In genomic region chr9:20339611-20340010, GRCh38 we compare ENCODE assay signal across 32 cellular contexts.
"Had no signal": no experiment of that assay in that cellular context is flagged by ENCODE, and none has a peak within 500 bp of the region (broad histone marks: within the 10 kb centered on the region; RNA-seq: fewer than 3 reads in every experiment).

No MANE protein-coding gene starts in this region.

- H3K4me3 ChIP-seq: body of pancreas, cardiac muscle cell, coronary artery, left ventricle myocardium inferior, lung, mucosa of descending colon, ovary, skin epidermis, upper lobe of left lung, vagina had no signal

- H3K27me3 ChIP-seq: body of pancreas, cardiac muscle cell, ovary, upper lobe of left lung, vagina had no signal

- DNase-seq: activated CD4-positive, alpha-beta memory T cell treated with anti-CD3 and anti-CD28 coated beads for 36 hours; activated CD4-positive, alpha-beta T cell treated with anti-CD3 and anti-CD28 coated beads, Interleukin-2, amount 10 ng/mL, durations not matched to agents 24 days and 14 days; activated CD4-positive, CD25-positive, alpha-beta regulatory T cell treated with anti-CD3 and anti-CD28 coated beads, Interleukin-2, amount 50 U/mL, for 72 hours; activated CD8-positive, alpha-beta memory T cell treated with anti-CD3 and anti-CD28 coated beads, Interleukin-2, amount 50 U/mL, for 4 hours; activated gamma-delta T cell; activated naive CD4-positive, alpha-beta T cell treated with anti-CD3 and anti-CD28 coated beads, Interleukin-2, amount 50 U/mL, for 16 hours; activated T-cell treated with anti-CD3 and anti-CD28 coated beads, Interleukin-2, amount 50 U/mL, for 1 hour; anterior cingulate cortex; body of pancreas; dorsolateral prefrontal cortex; effector memory CD4-positive, alpha-beta T cell; erythroblast; kidney glomerular epithelial cell; left ventricle myocardium inferior; mucosa of descending colon; ovary; stimulated activated CD4-positive, alpha-beta T cell treated with anti-CD3 and anti-CD28 coated beads, Interleukin-12 subunit alpha, Interleukin-12 subunit beta, amount 100 ng/mL, for 4 hours; stimulated activated CD4-positive, alpha-beta T cell treated with anti-CD3 and anti-CD28 coated beads, Interleukin-4, amount 100 ng/mL, for 24 hours; T-helper 17 cell; T1000; upper lobe of left lung had no signal

- H3K27ac Mint-ChIP-seq: activated CD4-positive, alpha-beta memory T cell treated with anti-CD3 and anti-CD28 coated beads for 36 hours; activated CD4-positive, alpha-beta T cell treated with anti-CD3 and anti-CD28 coated beads, Interleukin-2, amount 10 ng/mL, durations not matched to agents 24 days and 14 days; activated T-helper 1 cell treated with anti-CD3 and anti-CD28 coated beads, Interleukin-12 subunit alpha, Interleukin-12 subunit beta, Interleukin-2, Interleukin-4 antibody, amounts not matched to agents 30 ng/mL and 10 ng/mL and 1 ng/mL, durations not matched to agents 14 hours and 24 hours and 36 hours; progenitor cell of endocrine pancreas; stimulated activated effector memory CD8-positive, alpha-beta T cell treated with anti-CD3 and anti-CD28 coated beads, Interleukin-12 subunit alpha, Interleukin-12 subunit beta, amount 100 ng/mL, for 72 hours; stimulated activated naive CD8-positive, alpha-beta T cell treated with anti-CD3 and anti-CD28 coated beads, Interleukin-15, Interleukin-2, amounts not matched to agents 100 ng/mL and 50 ng/mL, for 24 hours had no signal

- H3K9me3 ChIP-seq: body of pancreas, left ventricle myocardium inferior, mucosa of descending colon, neutrophil, ovary, upper lobe of left lung, vagina had no signal

- H3K36me3 ChIP-seq: cardiac muscle cell, left ventricle myocardium inferior, neutrophil, ovary, upper lobe of left lung, vagina had no signal

- H3K27ac ChIP-seq: body of pancreas, cardiac muscle cell, coronary artery, dorsolateral prefrontal cortex, left ventricle myocardium inferior, neutrophil, ovary, upper lobe of left lung, vagina had no signal

- H3K9me3 Mint-ChIP-seq: activated CD4-positive, alpha-beta T cell treated with anti-CD3 and anti-CD28 coated beads, Interleukin-2, amount 10 ng/mL, durations not matched to agents 24 days and 14 days; nephron; stimulated activated effector memory CD8-positive, alpha-beta T cell treated with anti-CD3 and anti-CD28 coated beads, Interleukin-12 subunit alpha, Interleukin-12 subunit beta, amount 100 ng/mL, for 72 hours; stimulated activated naive CD8-positive, alpha-beta T cell treated with anti-CD3 and anti-CD28 coated beads, Interleukin-15, Interleukin-2, amounts not matched to agents 100 ng/mL and 50 ng/mL, for 24 hours had no signal

- H3K4me1 ChIP-seq: body of pancreas, left ventricle myocardium inferior, vagina had no signal

- H3K36me3 Mint-ChIP-seq: activated CD4-positive, alpha-beta memory T cell treated with anti-CD3 and anti-CD28 coated beads for 36 hours; stimulated activated effector memory CD8-positive, alpha-beta T cell treated with anti-CD3 and anti-CD28 coated beads, Interleukin-12 subunit alpha, Interleukin-12 subunit beta, amount 100 ng/mL, for 72 hours had no signal

- H3K4me3 Mint-ChIP-seq: activated CD4-positive, alpha-beta memory T cell treated with anti-CD3 and anti-CD28 coated beads for 36 hours; activated CD4-positive, alpha-beta T cell treated with anti-CD3 and anti-CD28 coated beads, Interleukin-2, amount 10 ng/mL, durations not matched to agents 24 days and 14 days; activated T-helper 1 cell treated with anti-CD3 and anti-CD28 coated beads, Interleukin-12 subunit alpha, Interleukin-12 subunit beta, Interleukin-2, Interleukin-4 antibody, amounts not matched to agents 30 ng/mL and 10 ng/mL and 1 ng/mL, durations not matched to agents 14 hours and 24 hours and 36 hours; stimulated activated effector memory CD8-positive, alpha-beta T cell treated with anti-CD3 and anti-CD28 coated beads, Interleukin-12 subunit alpha, Interleukin-12 subunit beta, amount 100 ng/mL, for 72 hours; stimulated activated naive CD8-positive, alpha-beta T cell treated with anti-CD3 and anti-CD28 coated beads, Interleukin-15, Interleukin-2, amounts not matched to agents 100 ng/mL and 50 ng/mL, for 24 hours; T-helper 17 cell had no signal

- H3K27me3 Mint-ChIP-seq: activated CD4-positive, alpha-beta memory T cell treated with anti-CD3 and anti-CD28 coated beads for 36 hours; activated CD4-positive, alpha-beta T cell treated with anti-CD3 and anti-CD28 coated beads, Interleukin-2, amount 10 ng/mL, durations not matched to agents 24 days and 14 days; progenitor cell of endocrine pancreas; T-helper 17 cell had no signal
